11 cellular contexts compared by ENCODE assay signal in genomic region chrX:2628751-2629315, GRCh38.
DNase-seq lines count a peak whose midpoint lies in the region; ATAC-seq and TF ChIP-seq lines count a peak whose summit lies in the region.
"Had no signal": no experiment of that assay in that cellular context is flagged by ENCODE, and none has a peak within 500 bp of the region (broad histone marks: within the 10 kb centered on the region; RNA-seq: fewer than 3 reads in every experiment).

No MANE protein-coding gene starts in this region.

- H3K4me2 ChIP-seq in hepatocyte = no peak overlapping the region

- no peaks in the 10 kb centered on the region for H4K20me1 ChIP-seq in hepatocyte (ENCODE audit: insufficient read depth, poor library complexity, severe bottlenecking)

- H3K4me3 Mint-ChIP-seq in activated naive CD4-positive, alpha-beta T cell treated with anti-CD3 and anti-CD28 coated beads, Interleukin-2, amount 50 U/mL, for 24 hours = peak overlapping the region; percentile 67
- H3K4me3 Mint-ChIP-seq in T-helper 1 cell treated with Interleukin-12 subunit alpha and Interleukin-12 subunit beta and Interleukin-4 antibody, amounts not matched to agents 30 μg/mL and 1 μg/mL, for 36 hours = no peak overlapping the region

- peaks cover 26% of the 10 kb centered on the region for H3K9me3 Mint-ChIP-seq in activated naive CD4-positive, alpha-beta T cell treated with anti-CD3 and anti-CD28 coated beads, Interleukin-2, amount 50 U/mL, for 24 hours
- H3K9me3 Mint-ChIP-seq in T-helper 1 cell treated with Interleukin-12 subunit alpha and Interleukin-12 subunit beta and Interleukin-4 antibody, amounts not matched to agents 30 μg/mL and 1 μg/mL, for 36 hours = peaks cover 52% of the 10 kb centered on the region

- no peaks in the 10 kb centered on the region for H3K27me3 Mint-ChIP-seq in activated naive CD4-positive, alpha-beta T cell treated with anti-CD3 and anti-CD28 coated beads, Interleukin-2, amount 50 U/mL, for 24 hours
- H3K27me3 Mint-ChIP-seq in T-helper 1 cell treated with Interleukin-12 subunit alpha and Interleukin-12 subunit beta and Interleukin-4 antibody, amounts not matched to agents 30 μg/mL and 1 μg/mL, for 36 hours (ENCODE audit: low read depth) = no peaks in the 10 kb centered on the region

- TF ChIP-seq CTCF in hepatocyte (IDR thresholded peaks at IDR 0.05; ENCODE audit: poor library complexity) (no peak), upper lobe of left lung (IDR thresholded peaks at IDR 0.05) (no peak)

- H3K4me1 ChIP-seq in hepatocyte (ENCODE audit: insufficient read depth) (no peaks in the 10 kb centered on the region), upper lobe of left lung (no peaks in the 10 kb centered on the region)

- TF ChIP-seq POLR2A in upper lobe of left lung (IDR thresholded peaks at IDR 0.05) = no peak

- DNase-seq in activated naive CD4-positive, alpha-beta T cell treated with anti-CD3 and anti-CD28 coated beads, Interleukin-2, amount 50 U/mL, for 16 hours = no peak
- no peak for DNase-seq in hepatocyte (ENCODE audit: low spot score)
- no peak for DNase-seq in upper lobe of left lung
- DNase-seq in NCI-H2196 (lab: John Stamatoyannopoulos, UW; ENCODE audit: unreplicated experiment) = no peak
- DNase-seq: NCI-H1694 treated with DMSO at 0.1 percent for 48 hours; stimulated activated CD4-positive, alpha-beta T cell treated with anti-CD3 and anti-CD28 coated beads, Interleukin-1b, Interleukin-23, amount 100 ng/mL, for 48 hours had no signal

- peaks cover 56% of the 10 kb centered on the region for H3K36me3 Mint-ChIP-seq in activated naive CD4-positive, alpha-beta T cell treated with anti-CD3 and anti-CD28 coated beads, Interleukin-2, amount 50 U/mL, for 24 hours
- peaks cover 65% of the 10 kb centered on the region for H3K36me3 Mint-ChIP-seq in T-helper 1 cell treated with Interleukin-12 subunit alpha and Interleukin-12 subunit beta and Interleukin-4 antibody, amounts not matched to agents 30 μg/mL and 1 μg/mL, for 36 hours (ENCODE audit: low read depth)

- no peak for TF ChIP-seq EP300 in upper lobe of left lung (IDR thresholded peaks at IDR 0.05)

- H2AFZ ChIP-seq in hepatocyte = no peak overlapping the region

- peaks cover 14% of the 10 kb centered on the region for H3K9me3 ChIP-seq in hepatocyte (ENCODE audit: low read depth)
- H3K9me3 ChIP-seq in upper lobe of left lung = peaks cover 0 to 8% (median 6%) of the 10 kb centered on the region in 4 donors

- peaks cover 47% of the 10 kb centered on the region for H3K4me1 Mint-ChIP-seq in activated naive CD4-positive, alpha-beta T cell treated with anti-CD3 and anti-CD28 coated beads, Interleukin-2, amount 50 U/mL, for 24 hours
- H3K4me1 Mint-ChIP-seq in T-helper 1 cell treated with Interleukin-12 subunit alpha and Interleukin-12 subunit beta and Interleukin-4 antibody, amounts not matched to agents 30 μg/mL and 1 μg/mL, for 36 hours (ENCODE audit: low read depth) = peaks cover 38% of the 10 kb centered on the region

- H3K27me3 ChIP-seq in hepatocyte (no peaks in the 10 kb centered on the region), upper lobe of left lung (no peaks in the 10 kb centered on the region)

- H3K27ac ChIP-seq in hepatocyte = peak overlapping the region; percentile 70
- peak overlapping the region; percentile 61 to 70 (median 65) for H3K27ac ChIP-seq in upper lobe of left lung
- H3K27ac ChIP-seq: VCaP had no signal

- H3K79me2 ChIP-seq in hepatocyte = no peaks in the 10 kb centered on the region

- no peak overlapping the region for H3K4me3 ChIP-seq in hepatocyte
- H3K4me3 ChIP-seq in upper lobe of left lung = no peak overlapping the region

- 88% methylated on average over 2 of the region's 2 CpGs for WGBS in hepatocyte (ENCODE audit: low lambda C conversion rate, missing lambda C conversion rate)
- 37 to 79% methylated on average over 2 of the region's 2 CpGs for WGBS in upper lobe of left lung, 2 donors

- H3K27ac Mint-ChIP-seq in activated naive CD4-positive, alpha-beta T cell treated with anti-CD3 and anti-CD28 coated beads, Interleukin-2, amount 50 U/mL, for 24 hours = peak overlapping the region; percentile 98
- H3K27ac Mint-ChIP-seq in T-helper 1 cell treated with Interleukin-12 subunit alpha and Interleukin-12 subunit beta and Interleukin-4 antibody, amounts not matched to agents 30 μg/mL and 1 μg/mL, for 36 hours = peak overlapping the region; percentile 77

- H3K36me3 ChIP-seq in hepatocyte (replicated peaks; ENCODE audit: insufficient read depth, low read depth) (no peaks in the 10 kb centered on the region), upper lobe of left lung (peaks cover 0 to 27% (median 5%) of the 10 kb centered on the region in 4 donors)

- H3K9me2 ChIP-seq in hepatocyte (replicated peaks; ENCODE audit: insufficient read depth) = no peaks in the 10 kb centered on the region

- ATAC-seq in upper lobe of left lung (ENCODE audit: low FRiP score in 2 of 2) (no peak), HG02970 (IDR thresholded peaks at IDR 0.05; ENCODE audit: low FRiP score, unreplicated experiment) (no peak), HG03342 (IDR thresholded peaks at IDR 0.05; ENCODE audit: unreplicated experiment) (no peak)
